8 cellular contexts compared by ENCODE assay signal in genomic region chr1:6026095-6026809, GRCh38. TPM values are rescaled to one million over a fixed set of nuclear protein-coding genes. Genes with fewer than 3 reads are reported as not detected.
DNase-seq lines count a peak whose midpoint lies in the region; ATAC-seq and TF ChIP-seq lines count a peak whose summit lies in the region.

No MANE protein-coding gene starts in this region.

- intact Hi-C loops in activated CD8-positive, alpha-beta T cell treated with anti-CD3 and anti-CD28 coated beads for 36 hours (cut with micrococcal nuclease) = loop anchor here (5.0 kb wide), 1 partner anchor 34 kb away; the partner anchor contains the start of gene NPHP4

- H3K27me3 ChIP-seq in tibial nerve = no peaks in the 10 kb centered on the region

- TF ChIP-seq POLR2A in tibial nerve (IDR thresholded peaks at IDR 0.05) = peak in 1 of 2 donors; percentile 10

- H3K27ac ChIP-seq in tibial nerve = peak overlapping the region in 2 of 4 donors; percentile 65 to 70

- peak overlapping the region; percentile 97 for H3K4me3 Mint-ChIP-seq in activated CD8-positive, alpha-beta T cell treated with anti-CD3 and anti-CD28 coated beads for 36 hours

- WGBS in tibial nerve, 2 donors = 13 to 44% methylated on average over 14 to 18 of the region's 34 CpGs

- peak overlapping the region; percentile 39 for H3K4me3 ChIP-seq in epithelial cell of proximal tubule (ENCODE audit: low read depth, low read length)
- peak overlapping the region; percentile 5 to 38 (median 20) for H3K4me3 ChIP-seq in tibial nerve

- no peaks in the 10 kb centered on the region for H3K9me3 ChIP-seq in tibial nerve

- peaks cover 0 to 3% (median 0%) of the 10 kb centered on the region in 3 donors for H3K36me3 ChIP-seq in tibial nerve

- peak; percentile 23 to 59 for TF ChIP-seq EP300 in tibial nerve (IDR thresholded peaks at IDR 0.05)

- H3K27me3 Mint-ChIP-seq in activated CD8-positive, alpha-beta T cell treated with anti-CD3 and anti-CD28 coated beads for 36 hours = no peaks in the 10 kb centered on the region

- H3K9me3 Mint-ChIP-seq in activated CD8-positive, alpha-beta T cell treated with anti-CD3 and anti-CD28 coated beads for 36 hours = peaks cover 3% of the 10 kb centered on the region

- CTCF ChIA-PET in activated CD8-positive, alpha-beta T cell treated with anti-CD3 and anti-CD28 coated beads for 36 hours (lab: Charles Lee) = interaction anchor here (1.4 to 2.8 kb wide), 2 partner anchors 8 to 33 kb away, joined by 5 to 12 read pairs; no protein-coding TSS in a partner anchor

- H3K4me1 Mint-ChIP-seq in activated CD8-positive, alpha-beta T cell treated with anti-CD3 and anti-CD28 coated beads for 36 hours (ENCODE audit: low read depth) = peaks cover 45% of the 10 kb centered on the region

- TF ChIP-seq CTCF in activated CD8-positive, alpha-beta T cell treated with anti-CD3 and anti-CD28 coated beads for 36 hours (IDR thresholded peaks at IDR 0.05) = no peak
- TF ChIP-seq CTCF in epithelial cell of proximal tubule (conservative IDR thresholded peaks at IDR 0.05; ENCODE audit: low read depth, low read length) (no peak), omental fat pad (IDR thresholded peaks at IDR 0.05) (no peak), tibial nerve (IDR thresholded peaks at IDR 0.05) (no peak)

- POLR2A ChIA-PET in activated CD8-positive, alpha-beta T cell treated with anti-CD3 and anti-CD28 coated beads for 36 hours (lab: Charles Lee) = interaction anchor here (0.7 to 5.9 kb wide), 14 partner anchors 9 to 159 kb away, joined by 3 to 55 read pairs (median 4); partner anchors contain the start of genes KCNAB2 and NPHP4

- H3K36me3 Mint-ChIP-seq in activated CD8-positive, alpha-beta T cell treated with anti-CD3 and anti-CD28 coated beads for 36 hours (ENCODE audit: low read depth) = peaks cover 48% of the 10 kb centered on the region

- DNase-seq in AML-193 (lab: John Stamatoyannopoulos, UW) (peak; percentile 96 to 97), NCI-H524 treated with DMSO at 0.1 percent for 48 hours (lab: John Stamatoyannopoulos, UW) (peak; percentile 36), epithelial cell of proximal tubule (ENCODE audit: low read depth) (no peak), omental fat pad (ENCODE audit: low spot score) (peak; percentile 34), tibial nerve (ENCODE audit: low spot score in 2 of 2) (peak; percentile 44 to 59)
- peak; percentile 98 for DNase-seq in activated CD8-positive, alpha-beta T cell treated with anti-CD3 and anti-CD28 coated beads for 36 hours

- H3K4me1 ChIP-seq in tibial nerve = peaks cover 0 to 9% (median 4%) of the 10 kb centered on the region in 4 donors

- ATAC-seq in GM18909 (IDR thresholded peaks at IDR 0.05; ENCODE audit: poor library complexity, unreplicated experiment) (peak; percentile 80), HG03097 (IDR thresholded peaks at IDR 0.05; ENCODE audit: low FRiP score, unreplicated experiment) (peak; percentile 76), omental fat pad (ENCODE audit: low FRiP score) (peak; percentile 75)
- ATAC-seq in activated CD8-positive, alpha-beta T cell treated with anti-CD3 and anti-CD28 coated beads for 36 hours = peak; percentile 75

- H3K27ac Mint-ChIP-seq in activated CD8-positive, alpha-beta T cell treated with anti-CD3 and anti-CD28 coated beads for 36 hours = peak overlapping the region; percentile 98

RNA-seq across cellular contexts. Expression of gene KCNAB2, which starts 19.4 kb away (rescaled TPM):
- total RNA-seq in activated CD8-positive, alpha-beta T cell treated with anti-CD3 and anti-CD28 coated beads for 36 hours = 100 to 1,000 TPM; 290 to 299 TPM
- total RNA-seq in epithelial cell of proximal tubule (0.72 and 3.3 TPM in 2 replicates), omental fat pad (10 to 100 TPM in 3 of 4 donors, 1 to 10 TPM in 1; 9.9 to 42.2 (median 17.0) TPM), tibial nerve (10 to 100 TPM in 2 of 4 donors, 1 to 10 TPM in 2; 7.0 to 21.4 (median 13.8) TPM)

RNA-seq across cellular contexts. Expression of gene NPHP4, which starts 34.0 kb away (rescaled TPM):
- 10 to 100 TPM; 16.5 to 16.8 TPM for total RNA-seq in activated CD8-positive, alpha-beta T cell treated with anti-CD3 and anti-CD28 coated beads for 36 hours
- 7.5 and 8.8 TPM in 2 replicates for total RNA-seq in epithelial cell of proximal tubule
- total RNA-seq in omental fat pad = 10 to 100 TPM; 13.7 to 29.3 (median 18.6) TPM
- 10 to 100 TPM; 14.7 to 34.5 (median 28.0) TPM for total RNA-seq in tibial nerve

Comparison
In these comparisons a context has a peak if more than half of its experiments do, and no peak if none do; other contexts are left out.
1. RNA of gene KCNAB2, which starts 19.4 kb away (total RNA-seq): 290 to 299 TPM in activated CD8-positive, alpha-beta T cell treated with anti-CD3 and anti-CD28 coated beads for 36 hours; 9.9 to 42.2 TPM in omental fat pad, 7.0 to 21.4 TPM in tibial nerve and 0.72 to 3.3 TPM in epithelial cell of proximal tubule; every median in the first group is over 4 times any median in the second.
2. Peak in every context shown above with its lines, with median percentiles within 50 percentile points of each other: ATAC-seq.